In genomic region chr22:26970809-26971394, GRCh38 we compare ENCODE assay signal across 19 cellular contexts.
"Had no signal": no experiment of that assay in that cellular context is flagged by ENCODE, and none has a peak within 500 bp of the region (broad histone marks: within the 10 kb centered on the region; RNA-seq: fewer than 3 reads in every experiment).

No MANE protein-coding gene starts in this region.

- H3K9ac ChIP-seq: neural progenitor cell had no signal

- H3K4me2 ChIP-seq: neural progenitor cell had no signal

- H3K9me3 Mint-ChIP-seq: activated CD4-positive, alpha-beta T cell treated with anti-CD3 and anti-CD28 coated beads, Interleukin-2, amount 10 ng/mL, durations not matched to agents 24 days and 14 days; activated naive CD8-positive, alpha-beta T cell treated with anti-CD3 and anti-CD28 coated beads for 36 hours; activated T-cell treated with anti-CD3 and anti-CD28 coated beads, Interleukin-2, amount 50 U/mL, for 72 hours; dendritic cell treated with granulocyte-macrophage colony-stimulating factor and Interleukin-4, amounts not matched to agents 40 ng/mL and 50 ng/mL, for 4 days; effector memory CD8-positive, alpha-beta T cell; neural progenitor cell; stimulated activated effector memory CD8-positive, alpha-beta T cell treated with anti-CD3 and anti-CD28 coated beads, Interleukin-12 subunit alpha, Interleukin-12 subunit beta, amount 100 ng/mL, for 72 hours had no signal

- H3K4me3 ChIP-seq: neural progenitor cell, sigmoid colon had no signal

- FAIRE-seq: islet of Langerhans had no signal

- H3K4me3 Mint-ChIP-seq: activated CD4-positive, alpha-beta T cell treated with anti-CD3 and anti-CD28 coated beads, Interleukin-2, amount 10 ng/mL, durations not matched to agents 24 days and 14 days; activated CD8-positive, alpha-beta T cell treated with anti-CD3 and anti-CD28 coated beads, Interleukin-2, amount 10 ng/mL, durations not matched to agents 7 days and 5 days; activated naive CD8-positive, alpha-beta T cell treated with anti-CD3 and anti-CD28 coated beads for 36 hours; activated T-cell treated with anti-CD3 and anti-CD28 coated beads, Interleukin-2, amount 50 U/mL, for 72 hours; dendritic cell treated with granulocyte-macrophage colony-stimulating factor and Interleukin-4, amounts not matched to agents 40 ng/mL and 50 ng/mL, for 4 days; effector memory CD8-positive, alpha-beta T cell; naive B cell; neural progenitor cell; stimulated activated effector memory CD8-positive, alpha-beta T cell treated with anti-CD3 and anti-CD28 coated beads, Interleukin-12 subunit alpha, Interleukin-12 subunit beta, amount 100 ng/mL, for 72 hours; T-helper 17 cell had no signal

- H3K27ac ChIP-seq: brain microvascular endothelial cell, epithelial cell of prostate, neural progenitor cell, sigmoid colon had no signal

- H3K9me3 ChIP-seq: sigmoid colon had no signal

- H3K27ac Mint-ChIP-seq: activated CD4-positive, alpha-beta T cell treated with anti-CD3 and anti-CD28 coated beads, Interleukin-2, amount 10 ng/mL, durations not matched to agents 24 days and 14 days; activated CD8-positive, alpha-beta T cell treated with anti-CD3 and anti-CD28 coated beads, Interleukin-2, amount 10 ng/mL, durations not matched to agents 7 days and 5 days; activated naive CD8-positive, alpha-beta T cell treated with anti-CD3 and anti-CD28 coated beads for 36 hours; activated T-cell treated with anti-CD3 and anti-CD28 coated beads, Interleukin-2, amount 50 U/mL, for 72 hours; dendritic cell treated with granulocyte-macrophage colony-stimulating factor and Interleukin-4, amounts not matched to agents 40 ng/mL and 50 ng/mL, for 4 days; effector memory CD8-positive, alpha-beta T cell; neural progenitor cell; stimulated activated effector memory CD8-positive, alpha-beta T cell treated with anti-CD3 and anti-CD28 coated beads, Interleukin-12 subunit alpha, Interleukin-12 subunit beta, amount 100 ng/mL, for 72 hours; T-helper 17 cell had no signal

- H3K36me3 Mint-ChIP-seq: activated naive CD8-positive, alpha-beta T cell treated with anti-CD3 and anti-CD28 coated beads for 36 hours; naive B cell; neural progenitor cell; stimulated activated effector memory CD8-positive, alpha-beta T cell treated with anti-CD3 and anti-CD28 coated beads, Interleukin-12 subunit alpha, Interleukin-12 subunit beta, amount 100 ng/mL, for 72 hours had no signal

- DNase-seq: activated CD4-positive, alpha-beta T cell treated with anti-CD3 and anti-CD28 coated beads, Interleukin-2, amount 10 ng/mL, durations not matched to agents 24 days and 14 days; activated CD8-positive, alpha-beta memory T cell treated with anti-CD3 and anti-CD28 coated beads, Interleukin-2, amount 50 U/mL, for 4 hours; activated CD8-positive, alpha-beta T cell treated with anti-CD3 and anti-CD28 coated beads, Interleukin-2, amount 10 ng/mL, durations not matched to agents 7 days and 5 days; activated gamma-delta T cell; activated naive CD8-positive, alpha-beta T cell treated with anti-CD3 and anti-CD28 coated beads for 36 hours; activated T-cell treated with anti-CD3 and anti-CD28 coated beads, Interleukin-2, amount 50 U/mL, for 72 hours; anterior cingulate cortex; brain microvascular endothelial cell; effector memory CD8-positive, alpha-beta T cell; foreskin melanocyte; naive B cell; sigmoid colon; stimulated activated CD4-positive, alpha-beta T cell treated with anti-CD3 and anti-CD28 coated beads, Interleukin-2, amount 100 ng/mL, for 24 hours; T-helper 17 cell had no signal

- H3K27me3 ChIP-seq: brain microvascular endothelial cell, sigmoid colon had no signal

- H3K27me3 Mint-ChIP-seq: activated CD4-positive, alpha-beta T cell treated with anti-CD3 and anti-CD28 coated beads, Interleukin-2, amount 10 ng/mL, durations not matched to agents 24 days and 14 days; activated naive CD8-positive, alpha-beta T cell treated with anti-CD3 and anti-CD28 coated beads for 36 hours; T-helper 17 cell had no signal

- H2AFZ ChIP-seq: neural progenitor cell had no signal

- H3K36me3 ChIP-seq: brain microvascular endothelial cell, neural progenitor cell, sigmoid colon had no signal

- ATAC-seq: activated CD8-positive, alpha-beta T cell treated with anti-CD3 and anti-CD28 coated beads, Interleukin-2, amount 10 ng/mL, durations not matched to agents 7 days and 5 days; activated T-cell treated with anti-CD3 and anti-CD28 coated beads, Interleukin-2, amount 50 U/mL, for 72 hours; effector memory CD8-positive, alpha-beta T cell; stimulated activated effector memory CD8-positive, alpha-beta T cell treated with anti-CD3 and anti-CD28 coated beads, Interleukin-12 subunit alpha, Interleukin-12 subunit beta, amount 100 ng/mL, for 72 hours; T-helper 17 cell had no signal

- H3K4me1 Mint-ChIP-seq: activated CD4-positive, alpha-beta T cell treated with anti-CD3 and anti-CD28 coated beads, Interleukin-2, amount 10 ng/mL, durations not matched to agents 24 days and 14 days; activated naive CD8-positive, alpha-beta T cell treated with anti-CD3 and anti-CD28 coated beads for 36 hours; naive B cell; neural progenitor cell; stimulated activated effector memory CD8-positive, alpha-beta T cell treated with anti-CD3 and anti-CD28 coated beads, Interleukin-12 subunit alpha, Interleukin-12 subunit beta, amount 100 ng/mL, for 72 hours; T-helper 17 cell had no signal
